Comparison of ENCODE assay signal across 7 cellular contexts in genomic region chr22:30390974-30391691, GRCh38. TPM values are rescaled to one million over a fixed set of nuclear protein-coding genes. Genes with fewer than 3 reads are reported as not detected.
A peak's percentile ranks its signal among the peaks of the same experiment; 100 is the strongest.
DNase-seq lines count a peak whose midpoint lies in the region; ATAC-seq and TF ChIP-seq lines count a peak whose summit lies in the region.

No MANE protein-coding gene starts in this region.

- DNase-seq in GM06990 (ENCODE audit: extremely low read depth, insufficient read length), result peak; percentile 78
- DNase-seq in MM.1S, result peak; percentile 81
- peak; percentile 34 for DNase-seq in T1000 (lab: John Stamatoyannopoulos, UW)
- DNase-seq in ascending aorta (ENCODE audit: low spot score in 2 of 2), result peak in 1 of 2 donors; percentile 74
- peak; percentile 63 for DNase-seq in iPS-NIHi11 (ENCODE audit: low spot score)
- peak; percentile 50 to 65 for DNase-seq in stimulated activated CD4-positive, alpha-beta T cell treated with anti-CD3 and anti-CD28 coated beads, Interleukin-1b, Interleukin-23, amount 100 ng/mL, for 1 hour (ENCODE audit: low read depth in 2 of 2)

- H3K27me3 ChIP-seq in GM06990 (replicated peaks; ENCODE audit: control insufficient read depth, insufficient read depth, low read length), result no peaks in the 10 kb centered on the region
- H3K27me3 ChIP-seq in MM.1S (replicated peaks; ENCODE audit: insufficient read depth, low read length), result no peaks in the 10 kb centered on the region
- H3K27me3 ChIP-seq in ascending aorta, result no peaks in the 10 kb centered on the region

- H3K4me1 ChIP-seq in MM.1S (ENCODE audit: low read length) (peaks cover 12% of the 10 kb centered on the region), ascending aorta (peaks cover 8 to 11% of the 10 kb centered on the region in 2 donors)

- H3K27ac ChIP-seq in MM.1S (ENCODE audit: low read length), result no peak overlapping the region
- no peak overlapping the region for H3K27ac ChIP-seq in ascending aorta

- H2AFZ ChIP-seq in MM.1S (ENCODE audit: low read length), result peak overlapping the region; percentile 59

- intact Hi-C loops in ascending aorta (cut with DNase I), result loop anchor here (2.0 kb wide), 1 partner anchor 94 kb away; no protein-coding TSS in a partner anchor

- H3K9ac ChIP-seq in MM.1S (ENCODE audit: low read length), result no peak overlapping the region

- peak; percentile 88 for TF ChIP-seq CTCF in GM06990 (IDR thresholded peaks at IDR 0.05; ENCODE audit: insufficient read depth, low read length, poor library complexity, severe bottlenecking)
- TF ChIP-seq CTCF in MM.1S (IDR thresholded peaks at IDR 0.05; ENCODE audit: low read length), result peak; percentile 95
- TF ChIP-seq CTCF in ascending aorta (IDR thresholded peaks at IDR 0.05), result peak; percentile 37 to 54 (median 46)

- H4K20me1 ChIP-seq in MM.1S (ENCODE audit: insufficient read depth, low read length), result no peaks in the 10 kb centered on the region

- no peak for ATAC-seq in GM19463 (IDR thresholded peaks at IDR 0.05; ENCODE audit: unreplicated experiment)

- no peaks in the 10 kb centered on the region for H3K9me2 ChIP-seq in MM.1S (replicated peaks; ENCODE audit: insufficient read depth, low read length)

- no peaks in the 10 kb centered on the region for H3F3A ChIP-seq in MM.1S (ENCODE audit: insufficient read depth, low read length)

- H3K4me2 ChIP-seq in MM.1S (ENCODE audit: low read depth, low read length), result no peak overlapping the region

- H3K36me3 ChIP-seq in GM06990 (ENCODE audit: control insufficient read depth, insufficient read depth, low read length) (no peaks in the 10 kb centered on the region), MM.1S (replicated peaks; ENCODE audit: insufficient read depth, low read length) (no peaks in the 10 kb centered on the region), ascending aorta (no peaks in the 10 kb centered on the region)

- no peaks in the 10 kb centered on the region for H3K9me3 ChIP-seq in MM.1S (replicated peaks; ENCODE audit: insufficient read depth, low read length)
- no peaks in the 10 kb centered on the region for H3K9me3 ChIP-seq in ascending aorta

- no peaks in the 10 kb centered on the region for H3K79me2 ChIP-seq in MM.1S (ENCODE audit: low read length)

- no peak overlapping the region for H3K4me3 ChIP-seq in GM06990 (replicated peaks; ENCODE audit: low read depth, low read length)
- no peak overlapping the region for H3K4me3 ChIP-seq in MM.1S (ENCODE audit: low read length)
- H3K4me3 ChIP-seq in ascending aorta, result no peak overlapping the region

RNA-seq across cellular contexts. Expression of gene RNF215, which starts 3.9 kb away (rescaled TPM):
- total RNA-seq in ascending aorta, result 6.7 TPM

RNA-seq across cellular contexts. Expression of gene SEC14L2, which starts 5.7 kb away (rescaled TPM):
- total RNA-seq in ascending aorta, result 3.0 TPM

RNA-seq across cellular contexts. Expression of gene CCDC157, which starts 34.3 kb away (rescaled TPM):
- total RNA-seq in ascending aorta, result 7.0 TPM

RNA-seq across cellular contexts. Expression of gene MTFP1, which starts 34.4 kb away (rescaled TPM):
- 4.5 TPM for total RNA-seq in ascending aorta

RNA-seq across cellular contexts. Expression of gene SF3A1, which starts 34.4 kb away (rescaled TPM):
- total RNA-seq in ascending aorta, result 92.9 TPM
